ENCODE assay signal across 8 cellular contexts in genomic region chr11:62725686-62726085, GRCh38. TPM values are rescaled to one million over a fixed set of nuclear protein-coding genes. Genes with fewer than 3 reads are reported as not detected.
DNase-seq lines count a peak whose midpoint lies in the region; ATAC-seq, FAIRE-seq and TF ChIP-seq lines count a peak whose summit lies in the region.

No MANE protein-coding gene starts in this region.

- 0% methylated on average over 8 of the region's 8 CpGs for WGBS in pancreas, 2 donors

- H3K4me3 ChIP-seq in PC-3 (ENCODE audit: low read length) (peak overlapping the region; percentile 91), epithelial cell of proximal tubule (ENCODE audit: low read depth, low read length) (peak overlapping the region; percentile 90), pancreas (peak overlapping the region; percentile 68 to 92 (median 88))

- no peak for FAIRE-seq in pancreas (lab: Jason Lieb, UNC)

- H3K9me3 ChIP-seq in PC-3 (ENCODE audit: low read length) (no peaks in the 10 kb centered on the region), pancreas (no peaks in the 10 kb centered on the region)

- H3K9ac ChIP-seq in PC-3 (ENCODE audit: low read length): peak overlapping the region; percentile 85

- TSS peak; percentile 35 for BruUV-seq in PC-3 (replicated peaks; lab: Mats Ljungman, UMichigan)

- H3K27me3 ChIP-seq in PC-3 (ENCODE audit: low read length) (no peaks in the 10 kb centered on the region), pancreas (no peaks in the 10 kb centered on the region)

- peaks cover 83% of the 10 kb centered on the region for H3K79me2 ChIP-seq in PC-3 (ENCODE audit: low read length)

- peaks cover 46% of the 10 kb centered on the region for H4K20me1 ChIP-seq in PC-3 (ENCODE audit: low read length)

- no peak for ATAC-seq in PC-3
- no peak for ATAC-seq in pancreas
- ATAC-seq in GM18519 (IDR thresholded peaks at IDR 0.05; ENCODE audit: low FRiP score, unreplicated experiment): no peak
- ATAC-seq in HG03280 (IDR thresholded peaks at IDR 0.05; ENCODE audit: unreplicated experiment): no peak

- H3K9me2 ChIP-seq in PC-3 (replicated peaks; ENCODE audit: low read length): no peaks in the 10 kb centered on the region

- no peak overlapping the region for H3K27ac ChIP-seq in PC-3 (ENCODE audit: low read length)
- peak overlapping the region in 3 of 4 donors; percentile 88 to 93 (median 93) for H3K27ac ChIP-seq in pancreas

- no peak for TF ChIP-seq CTCF in PC-3 (conservative IDR thresholded peaks at IDR 0.05; ENCODE audit: low read depth, low read length)
- TF ChIP-seq CTCF in epithelial cell of proximal tubule (conservative IDR thresholded peaks at IDR 0.05; ENCODE audit: low read depth, low read length): no peak
- no peak for TF ChIP-seq CTCF in pancreas (IDR thresholded peaks at IDR 0.05)

- peak overlapping the region; percentile 88 for H3K4me2 ChIP-seq in PC-3 (ENCODE audit: low read length)

- POLR2A ChIA-PET in PC-3 (lab: Charles Lee; ENCODE audit: unreplicated experiment): interaction anchor here (0.7 kb wide), 3 partner anchors 48 to 135 kb away, joined by 3 to 5 read pairs (median 4); no protein-coding TSS in a partner anchor

- H3K36me3 ChIP-seq in PC-3 (ENCODE audit: low read depth, low read length) (peaks cover 39% of the 10 kb centered on the region), pancreas (peaks cover 5 to 33% (median 33%) of the 10 kb centered on the region in 3 donors)

- CTCF ChIA-PET in PC-3 (lab: Charles Lee): no interaction called here

- DNase-seq in ELF-1 (ENCODE audit: low read depth, low spot score) (peak; percentile 53), PC-3 (peak; percentile 40), epithelial cell of proximal tubule (ENCODE audit: low read depth) (no peak), pancreas (no peak), posterior vena cava (ENCODE audit: low spot score) (no peak), DMS114 treated with DMSO at 0.1 percent for 48 hours (lab: John Stamatoyannopoulos, UW; ENCODE audit: unreplicated experiment) (no peak)

- no peaks in the 10 kb centered on the region for H3F3A ChIP-seq in PC-3 (ENCODE audit: low read length, unreplicated experiment)

- H2AFZ ChIP-seq in PC-3 (ENCODE audit: low read length): no peak overlapping the region

- H3K4me1 ChIP-seq in PC-3 (ENCODE audit: insufficient read depth, low read length): peaks cover 9% of the 10 kb centered on the region
- peaks cover 8 to 24% (median 20%) of the 10 kb centered on the region in 3 donors for H3K4me1 ChIP-seq in pancreas

- intact Hi-C loops in PC-3 (cut with micrococcal nuclease) (loop anchor here (2.0 to 10.0 kb wide), 4 partner anchors 48 to 1459 kb away; partner anchors contain the start of genes SLC3A2, STIP1 and UBXN1), pancreas (cut with DNase I) (no loop called here), posterior vena cava (cut with DNase I) (no loop called here)

RNA-seq across cellular contexts. Expression of gene HNRNPUL2, which starts 1.6 kb away (rescaled TPM):
- total RNA-seq in PC-3 (2014; rRNA removed) (15.5 and 25.4 TPM in 2 replicates), epithelial cell of proximal tubule (8.0 and 8.5 TPM in 2 replicates), pancreas (10 to 100 TPM; 17.5 to 26.2 (median 18.0) TPM), posterior vena cava (10 to 100 TPM; 45.5 to 45.9 TPM)
- polyA plus RNA-seq in pancreas: 10 to 100 TPM; 19.1 to 25.9 TPM

RNA-seq across cellular contexts. Expression of gene TTC9C, which starts 2.6 kb away (rescaled TPM):
- total RNA-seq in PC-3 (2014; rRNA removed) (26.1 and 37.4 TPM in 2 replicates), epithelial cell of proximal tubule (35.7 and 39.1 TPM in 2 replicates), pancreas (10 to 100 TPM in 4 of 6 donors, 1 to 10 TPM in 2; 7.6 to 17.8 (median 10.5) TPM), posterior vena cava (10 to 100 TPM; 19.0 to 20.6 TPM)
- polyA plus RNA-seq in pancreas: 10 to 100 TPM; 16.7 to 20.3 TPM

RNA-seq across cellular contexts. Expression of gene GNG3, which starts 18.2 kb away (rescaled TPM):
- total RNA-seq in PC-3 (2014; rRNA removed): not detected in 2 replicates
- total RNA-seq in epithelial cell of proximal tubule: not detected in 2 replicates
- under 1 TPM in 2 of 6 donors, not detected in 4; 0.19 to 0.37 TPM for total RNA-seq in pancreas
- polyA plus RNA-seq in pancreas: under 1 TPM in 1 of 2 donors, not detected in 1; 0.26 TPM
- total RNA-seq in posterior vena cava: not detected

RNA-seq across cellular contexts. Expression of gene BSCL2, which starts 18.5 kb away (rescaled TPM):
- total RNA-seq in PC-3 (2014; rRNA removed): 65.7 and 73.4 TPM in 2 replicates
- total RNA-seq in epithelial cell of proximal tubule: 42.1 and 96.6 TPM in 2 replicates
- total RNA-seq in pancreas: 10 to 100 TPM; 30.3 to 58.6 (median 47.9) TPM
- 100 to 1,000 TPM in 1 of 2 donors, 10 to 100 TPM in 1; 99.2 to 151 TPM for polyA plus RNA-seq in pancreas
- total RNA-seq in posterior vena cava: 10 to 100 TPM; 30.6 to 54.8 TPM

RNA-seq across cellular contexts. Expression of gene ZBTB3, which starts 28.3 kb away (rescaled TPM):
- 2.2 and 3.3 TPM in 2 replicates for total RNA-seq in PC-3 (2014; rRNA removed)
- 10.6 and 16.8 TPM in 2 replicates for total RNA-seq in epithelial cell of proximal tubule
- total RNA-seq in pancreas: 1 to 10 TPM; 3.7 to 9.8 (median 5.4) TPM
- polyA plus RNA-seq in pancreas: 1 to 10 TPM; 2.0 to 2.4 TPM
- total RNA-seq in posterior vena cava: 10 to 100 TPM in 1 of 2 donors, 1 to 10 TPM in 1; 6.2 to 12.3 TPM

Comparison
In these comparisons a context has a peak if more than half of its experiments do, and no peak if none do; other contexts are left out.
1. DNase-seq: peak in ELF-1 (single experiment) and PC-3 (single experiment); none in epithelial cell of proximal tubule (single experiment), pancreas (0 of 6), posterior vena cava (single experiment) and DMS114 treated with DMSO at 0.1 percent for 48 hours (single experiment).
2. Peak in every context shown above with its lines, with median percentiles within 50 percentile points of each other: H3K4me3 ChIP-seq.